In genomic region chrX:103556941-103557340, GRCh38 we compare ENCODE assay signal across 20 cellular contexts. TPM values are rescaled to one million over a fixed set of nuclear protein-coding genes. Genes with fewer than 3 reads are reported as not detected.
DNase-seq lines count a peak whose midpoint lies in the region; TF ChIP-seq lines count a peak whose summit lies in the region.
"Had no signal": no experiment of that assay in that cellular context is flagged by ENCODE, and none has a peak within 500 bp of the region (broad histone marks: within the 10 kb centered on the region; RNA-seq: fewer than 3 reads in every experiment).

No MANE protein-coding gene starts in this region.

- no peak overlapping the region for H2AK5ac ChIP-seq in mesendoderm (ENCODE audit: low read length)

- H3K27ac Mint-ChIP-seq in progenitor cell of endocrine pancreas: no peak overlapping the region
- H3K27ac Mint-ChIP-seq: stimulated activated naive CD8-positive, alpha-beta T cell treated with anti-CD3 and anti-CD28 coated beads, Interleukin-15, amount 100 ng/mL, for 72 hours; WTC11 had no signal

- H3K4me1 Mint-ChIP-seq in progenitor cell of endocrine pancreas (ENCODE audit: low read depth): peaks cover 7% of the 10 kb centered on the region
- H3K4me1 Mint-ChIP-seq: stimulated activated naive CD8-positive, alpha-beta T cell treated with anti-CD3 and anti-CD28 coated beads, Interleukin-15, amount 100 ng/mL, for 72 hours; WTC11 had no signal

- no peaks in the 10 kb centered on the region for H3K27me3 ChIP-seq in mesendoderm (ENCODE audit: insufficient read depth, low read length, poor library complexity)
- H3K27me3 ChIP-seq: Peyer's patch, transverse colon had no signal

- no peak overlapping the region for H3K9ac ChIP-seq in mesendoderm (ENCODE audit: low read length)

- no peak overlapping the region for H3K23ac ChIP-seq in mesendoderm (ENCODE audit: low read length)

- H4K5ac ChIP-seq in mesendoderm (ENCODE audit: low read length): no peak overlapping the region

- no peaks in the 10 kb centered on the region for H3K36me3 ChIP-seq in mesendoderm (ENCODE audit: control insufficient read depth, insufficient read depth, low read length)
- H3K36me3 ChIP-seq: Peyer's patch, spleen, transverse colon had no signal

- no peak overlapping the region for H3K4me3 Mint-ChIP-seq in progenitor cell of endocrine pancreas (ENCODE audit: low read depth)
- H3K4me3 Mint-ChIP-seq: stimulated activated naive CD8-positive, alpha-beta T cell treated with anti-CD3 and anti-CD28 coated beads, Interleukin-15, amount 100 ng/mL, for 72 hours; WTC11 had no signal

- peaks cover 2% of the 10 kb centered on the region for H3K4me1 ChIP-seq in mesendoderm (ENCODE audit: control insufficient read depth, low read depth, low read length)
- H3K4me1 ChIP-seq: Peyer's patch, transverse colon had no signal

- H3K18ac ChIP-seq in mesendoderm (ENCODE audit: low read length): no peak overlapping the region

- no peaks in the 10 kb centered on the region for H3K36me3 Mint-ChIP-seq in progenitor cell of endocrine pancreas (ENCODE audit: insufficient read depth)
- H3K36me3 Mint-ChIP-seq: WTC11 had no signal

- no peak overlapping the region for H2BK5ac ChIP-seq in mesendoderm (ENCODE audit: low read length)

- H3K27ac ChIP-seq in mesendoderm (ENCODE audit: low read depth, low read length): no peak overlapping the region
- H3K27ac ChIP-seq: Peyer's patch, SK-N-MC, spleen, transverse colon had no signal

- no peak overlapping the region for H4K8ac ChIP-seq in mesendoderm (ENCODE audit: low read depth, low read length)

- H3K27me3 Mint-ChIP-seq in progenitor cell of endocrine pancreas: no peaks in the 10 kb centered on the region
- H3K27me3 Mint-ChIP-seq: stimulated activated naive CD8-positive, alpha-beta T cell treated with anti-CD3 and anti-CD28 coated beads, Interleukin-15, amount 100 ng/mL, for 72 hours had no signal

- H2BK120ac ChIP-seq in mesendoderm (ENCODE audit: low read depth, low read length): no peak overlapping the region

- H3K4me3 ChIP-seq in mesendoderm (ENCODE audit: low read length): no peak overlapping the region
- H3K4me3 ChIP-seq: Peyer's patch, SK-N-MC, spleen, transverse colon had no signal

- H3K4me2 ChIP-seq in mesendoderm (ENCODE audit: low read length): no peak overlapping the region

- H3K56ac ChIP-seq in mesendoderm (ENCODE audit: low read length): no peak overlapping the region

- no peak overlapping the region for H3K4ac ChIP-seq in mesendoderm (ENCODE audit: low read depth, low read length)

- DNase-seq in DMS79 treated with DMSO at 0.1 percent for 48 hours (lab: John Stamatoyannopoulos, UW) (peak; percentile 17), NCI-H2029 (lab: John Stamatoyannopoulos, UW) (peak; percentile 38), RPMI8226 (peak; percentile 88), mesendoderm (peak; percentile 48), DMS 273 treated with DMSO at 0.1 percent for 48 hours (lab: John Stamatoyannopoulos, UW) (no peak), A172 (ENCODE audit: low spot score) (no peak), progenitor cell of endocrine pancreas (ENCODE audit: low spot score, unreplicated experiment) (no peak)
- DNase-seq: activated CD4-positive, alpha-beta T cell treated with anti-CD3 and anti-CD28 coated beads, Interleukin-2, amount 50 U/mL, for 48 hours; activated gamma-delta T cell treated with Interleukin-2 at 50 U/mL for 16 hours; activated T-cell treated with anti-CD3 and anti-CD28 coated beads for 4 hours; EL; NCI-H1930; Peyer's patch; retina; spleen; stimulated activated CD4-positive, alpha-beta T cell treated with anti-CD3 and anti-CD28 coated beads, Interleukin-4, amount 100 ng/mL, for 24 hours; stimulated activated naive CD8-positive, alpha-beta T cell treated with anti-CD3 and anti-CD28 coated beads, Interleukin-15, amount 100 ng/mL, for 72 hours; transverse colon had no signal

- no CpG with 5 or more reads among the region's 1 CpG for WGBS in mesendoderm (ENCODE audit: extremely low coverage, insufficient coverage, low lambda C conversion rate)

- no peak for TF ChIP-seq CTCF in progenitor cell of endocrine pancreas (IDR thresholded peaks at IDR 0.05; ENCODE audit: unreplicated experiment)

- no peaks in the 10 kb centered on the region for H3K9me3 Mint-ChIP-seq in progenitor cell of endocrine pancreas (ENCODE audit: low read depth)
- H3K9me3 Mint-ChIP-seq: stimulated activated naive CD8-positive, alpha-beta T cell treated with anti-CD3 and anti-CD28 coated beads, Interleukin-15, amount 100 ng/mL, for 72 hours; WTC11 had no signal

- H3K79me2 ChIP-seq in mesendoderm (ENCODE audit: control insufficient read depth, insufficient read depth, low read length): no peaks in the 10 kb centered on the region

- H2BK15ac ChIP-seq in mesendoderm (replicated peaks; ENCODE audit: low read depth): no peak overlapping the region

- H3K79me1 ChIP-seq in mesendoderm (ENCODE audit: low read length): no peaks in the 10 kb centered on the region

RNA-seq across cellular contexts. Expression of gene TCEAL4, which starts 28.4 kb away (rescaled TPM):
- polyA plus RNA-seq in mesendoderm (2013, experiment 1 of 2): 100 TPM
- 101 TPM for polyA plus RNA-seq in mesendoderm (2013, experiment 2 of 2)
- 63.3 and 63.9 TPM in 2 replicates for total RNA-seq in A172 (2014; rRNA removed; shearing (Covaris generic))
- 67.4 and 72.3 TPM in 2 replicates for total RNA-seq in progenitor cell of endocrine pancreas

RNA-seq across cellular contexts. Expression of gene RAB40A, which starts 37.7 kb away (rescaled TPM):
- polyA plus RNA-seq in mesendoderm (2013, experiment 1 of 2): 0.01 TPM
- 0.03 TPM for polyA plus RNA-seq in mesendoderm (2013, experiment 2 of 2)
- total RNA-seq in A172 (2014; rRNA removed; shearing (Covaris generic)): not detected in 2 replicates
- total RNA-seq in progenitor cell of endocrine pancreas: 0.89 and 0.98 TPM in 2 replicates

RNA-seq across cellular contexts. Expression of gene TCEAL3, which starts 50.8 kb away (rescaled TPM):
- 10.2 TPM for polyA plus RNA-seq in mesendoderm (2013, experiment 1 of 2)
- polyA plus RNA-seq in mesendoderm (2013, experiment 2 of 2): 11.5 TPM
- 15.7 and 16.9 TPM in 2 replicates for total RNA-seq in A172 (2014; rRNA removed; shearing (Covaris generic))
- 14.4 and 15.1 TPM in 2 replicates for total RNA-seq in progenitor cell of endocrine pancreas

Comparison
In these comparisons a context has a peak if more than half of its experiments do, and no peak if none do; other contexts are left out.
1. DNase-seq: peak in DMS79 treated with DMSO at 0.1 percent for 48 hours (single experiment), NCI-H2029 (single experiment), RPMI8226 (single experiment) and mesendoderm (single experiment); none in DMS 273 treated with DMSO at 0.1 percent for 48 hours (single experiment), A172 (single experiment) and progenitor cell of endocrine pancreas (single experiment).